In genomic region chr2:67055387-67056304, GRCh38 we compare ENCODE assay signal across 1 cellular context.
TF ChIP-seq lines count a peak whose summit lies in the region.

No MANE protein-coding gene starts in this region.

TF ChIP-seq in HepG2, 621 proteins besides CTCF, POLR2A, EP300 and RAD21 (continued from another document):
- 0 out of 2 replicates have a peak, but pooled peaks have one; percentile 51 for TF ChIP-seq ARID3A (IDR thresholded peaks at IDR 0.05; ENCODE audit: low read depth, low read length)
- TF ChIP-seq ZNF446 (CRISPR knock-in tag; IDR thresholded peaks at IDR 0.05) = no peak
- TF ChIP-seq ZNF644 (CRISPR knock-in tag; IDR thresholded peaks at IDR 0.05; ENCODE audit: low read depth) = peak; percentile 29; the same call in 1 of the 2 replicates
- no peak for TF ChIP-seq POLR2AphosphoS2 (IDR thresholded peaks at IDR 0.05; ENCODE audit: low read depth, low read length)
- TF ChIP-seq, protein P1, sequence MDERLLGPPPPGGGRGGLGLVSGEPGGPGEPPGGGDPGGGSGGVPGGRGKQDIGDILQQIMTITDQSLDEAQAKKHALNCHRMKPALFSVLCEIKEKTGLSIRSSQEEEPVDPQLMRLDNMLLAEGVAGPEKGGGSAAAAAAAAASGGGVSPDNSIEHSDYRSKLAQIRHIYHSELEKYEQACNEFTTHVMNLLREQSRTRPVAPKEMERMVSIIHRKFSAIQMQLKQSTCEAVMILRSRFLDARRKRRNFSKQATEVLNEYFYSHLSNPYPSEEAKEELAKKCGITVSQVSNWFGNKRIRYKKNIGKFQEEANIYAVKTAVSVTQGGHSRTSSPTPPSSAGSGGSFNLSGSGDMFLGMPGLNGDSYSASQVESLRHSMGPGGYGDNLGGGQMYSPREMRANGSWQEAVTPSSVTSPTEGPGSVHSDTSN (CRISPR knock-in tag; IDR thresholded peaks at IDR 0.05) = no peak
- no peak for TF ChIP-seq ZNF451 (CRISPR knock-in tag; IDR thresholded peaks at IDR 0.05)
- TF ChIP-seq ETS1 (CRISPR knock-in tag; IDR thresholded peaks at IDR 0.05) = no peak
- no peak for TF ChIP-seq SP4 (CRISPR knock-in tag; IDR thresholded peaks at IDR 0.05)
- no peak for TF ChIP-seq ZNF34 (CRISPR knock-in tag; IDR thresholded peaks at IDR 0.05; ENCODE audit: borderline replicate concordance)
- TF ChIP-seq XRCC5 (optimal IDR thresholded peaks at IDR 0.05; ENCODE audit: low read length) = no peak
- TF ChIP-seq HOXA9 (CRISPR knock-in tag; IDR thresholded peaks at IDR 0.05; ENCODE audit: borderline replicate concordance) = no peak
- TF ChIP-seq, protein P2, sequence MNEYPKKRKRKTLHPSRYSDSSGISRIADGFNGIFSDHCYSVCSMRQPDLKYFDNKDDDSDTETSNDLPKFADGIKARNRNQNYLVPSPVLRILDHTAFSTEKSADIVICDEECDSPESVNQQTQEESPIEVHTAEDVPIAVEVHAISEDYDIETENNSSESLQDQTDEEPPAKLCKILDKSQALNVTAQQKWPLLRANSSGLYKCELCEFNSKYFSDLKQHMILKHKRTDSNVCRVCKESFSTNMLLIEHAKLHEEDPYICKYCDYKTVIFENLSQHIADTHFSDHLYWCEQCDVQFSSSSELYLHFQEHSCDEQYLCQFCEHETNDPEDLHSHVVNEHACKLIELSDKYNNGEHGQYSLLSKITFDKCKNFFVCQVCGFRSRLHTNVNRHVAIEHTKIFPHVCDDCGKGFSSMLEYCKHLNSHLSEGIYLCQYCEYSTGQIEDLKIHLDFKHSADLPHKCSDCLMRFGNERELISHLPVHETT (CRISPR knock-in tag; conservative IDR thresholded peaks at IDR 0.05) = no peak
- TF ChIP-seq PCBP2 (optimal IDR thresholded peaks at IDR 0.05; ENCODE audit: low read depth, low read length, poor library complexity, severe bottlenecking) = no peak
- TF ChIP-seq KMT2B (CRISPR knock-in tag; IDR thresholded peaks at IDR 0.05) = no peak
- TF ChIP-seq, protein P3, sequence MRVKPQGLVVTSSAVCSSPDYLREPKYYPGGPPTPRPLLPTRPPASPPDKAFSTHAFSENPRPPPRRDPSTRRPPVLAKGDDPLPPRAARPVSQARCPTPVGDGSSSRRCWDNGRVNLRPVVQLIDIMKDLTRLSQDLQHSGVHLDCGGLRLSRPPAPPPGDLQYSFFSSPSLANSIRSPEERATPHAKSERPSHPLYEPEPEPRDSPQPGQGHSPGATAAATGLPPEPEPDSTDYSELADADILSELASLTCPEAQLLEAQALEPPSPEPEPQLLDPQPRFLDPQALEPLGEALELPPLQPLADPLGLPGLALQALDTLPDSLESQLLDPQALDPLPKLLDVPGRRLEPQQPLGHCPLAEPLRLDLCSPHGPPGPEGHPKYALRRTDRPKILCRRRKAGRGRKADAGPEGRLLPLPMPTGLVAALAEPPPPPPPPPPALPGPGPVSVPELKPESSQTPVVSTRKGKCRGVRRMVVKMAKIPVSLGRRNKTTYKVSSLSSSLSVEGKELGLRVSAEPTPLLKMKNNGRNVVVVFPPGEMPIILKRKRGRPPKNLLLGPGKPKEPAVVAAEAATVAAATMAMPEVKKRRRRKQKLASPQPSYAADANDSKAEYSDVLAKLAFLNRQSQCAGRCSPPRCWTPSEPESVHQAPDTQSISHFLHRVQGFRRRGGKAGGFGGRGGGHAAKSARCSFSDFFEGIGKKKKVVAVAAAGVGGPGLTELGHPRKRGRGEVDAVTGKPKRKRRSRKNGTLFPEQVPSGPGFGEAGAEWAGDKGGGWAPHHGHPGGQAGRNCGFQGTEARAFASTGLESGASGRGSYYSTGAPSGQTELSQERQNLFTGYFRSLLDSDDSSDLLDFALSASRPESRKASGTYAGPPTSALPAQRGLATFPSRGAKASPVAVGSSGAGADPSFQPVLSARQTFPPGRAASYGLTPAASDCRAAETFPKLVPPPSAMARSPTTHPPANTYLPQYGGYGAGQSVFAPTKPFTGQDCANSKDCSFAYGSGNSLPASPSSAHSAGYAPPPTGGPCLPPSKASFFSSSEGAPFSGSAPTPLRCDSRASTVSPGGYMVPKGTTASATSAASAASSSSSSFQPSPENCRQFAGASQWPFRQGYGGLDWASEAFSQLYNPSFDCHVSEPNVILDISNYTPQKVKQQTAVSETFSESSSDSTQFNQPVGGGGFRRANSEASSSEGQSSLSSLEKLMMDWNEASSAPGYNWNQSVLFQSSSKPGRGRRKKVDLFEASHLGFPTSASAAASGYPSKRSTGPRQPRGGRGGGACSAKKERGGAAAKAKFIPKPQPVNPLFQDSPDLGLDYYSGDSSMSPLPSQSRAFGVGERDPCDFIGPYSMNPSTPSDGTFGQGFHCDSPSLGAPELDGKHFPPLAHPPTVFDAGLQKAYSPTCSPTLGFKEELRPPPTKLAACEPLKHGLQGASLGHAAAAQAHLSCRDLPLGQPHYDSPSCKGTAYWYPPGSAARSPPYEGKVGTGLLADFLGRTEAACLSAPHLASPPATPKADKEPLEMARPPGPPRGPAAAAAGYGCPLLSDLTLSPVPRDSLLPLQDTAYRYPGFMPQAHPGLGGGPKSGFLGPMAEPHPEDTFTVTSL (CRISPR knock-in tag; IDR thresholded peaks at IDR 0.05; ENCODE audit: borderline replicate concordance) = peak; percentile 30; the same call in 1 of the 2 replicates
- no peak for TF ChIP-seq TBP (CRISPR knock-in tag; IDR thresholded peaks at IDR 0.05)
- peak; percentile 70 for TF ChIP-seq HNF4A (CRISPR knock-in tag; IDR thresholded peaks at IDR 0.05)
- no peak for TF ChIP-seq ZNF382 (CRISPR knock-in tag; IDR thresholded peaks at IDR 0.05; ENCODE audit: borderline replicate concordance)
- TF ChIP-seq SATB2 (CRISPR knock-in tag; IDR thresholded peaks at IDR 0.05) = no peak
